ENCODE assay signal across 1 cellular context in the genomic region with DNA sequence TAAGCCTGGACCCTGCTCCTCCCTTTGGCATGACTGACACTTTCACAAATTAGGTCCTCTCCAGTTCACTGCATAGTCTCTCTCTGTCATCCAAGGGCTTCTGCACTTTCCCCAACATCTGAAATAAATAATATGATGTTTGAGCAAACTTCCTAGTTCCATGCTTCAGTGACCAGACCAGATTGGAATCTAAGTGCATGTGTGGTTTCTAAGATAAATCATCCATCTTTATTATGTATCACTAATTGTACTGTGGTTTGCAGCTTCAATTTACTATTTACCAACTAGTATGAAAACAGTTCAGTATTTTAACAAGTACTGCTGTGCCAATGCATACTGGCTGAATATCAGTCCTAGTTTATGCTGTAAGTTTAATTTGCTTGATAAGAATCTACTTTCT.
TF ChIP-seq lines count a peak whose summit lies in the region.

No MANE protein-coding gene starts in this region.

TF ChIP-seq in SK-N-SH, 30 proteins besides CTCF, POLR2A, EP300 and RAD21 (continued from another document):
- TF ChIP-seq, protein P1, sequence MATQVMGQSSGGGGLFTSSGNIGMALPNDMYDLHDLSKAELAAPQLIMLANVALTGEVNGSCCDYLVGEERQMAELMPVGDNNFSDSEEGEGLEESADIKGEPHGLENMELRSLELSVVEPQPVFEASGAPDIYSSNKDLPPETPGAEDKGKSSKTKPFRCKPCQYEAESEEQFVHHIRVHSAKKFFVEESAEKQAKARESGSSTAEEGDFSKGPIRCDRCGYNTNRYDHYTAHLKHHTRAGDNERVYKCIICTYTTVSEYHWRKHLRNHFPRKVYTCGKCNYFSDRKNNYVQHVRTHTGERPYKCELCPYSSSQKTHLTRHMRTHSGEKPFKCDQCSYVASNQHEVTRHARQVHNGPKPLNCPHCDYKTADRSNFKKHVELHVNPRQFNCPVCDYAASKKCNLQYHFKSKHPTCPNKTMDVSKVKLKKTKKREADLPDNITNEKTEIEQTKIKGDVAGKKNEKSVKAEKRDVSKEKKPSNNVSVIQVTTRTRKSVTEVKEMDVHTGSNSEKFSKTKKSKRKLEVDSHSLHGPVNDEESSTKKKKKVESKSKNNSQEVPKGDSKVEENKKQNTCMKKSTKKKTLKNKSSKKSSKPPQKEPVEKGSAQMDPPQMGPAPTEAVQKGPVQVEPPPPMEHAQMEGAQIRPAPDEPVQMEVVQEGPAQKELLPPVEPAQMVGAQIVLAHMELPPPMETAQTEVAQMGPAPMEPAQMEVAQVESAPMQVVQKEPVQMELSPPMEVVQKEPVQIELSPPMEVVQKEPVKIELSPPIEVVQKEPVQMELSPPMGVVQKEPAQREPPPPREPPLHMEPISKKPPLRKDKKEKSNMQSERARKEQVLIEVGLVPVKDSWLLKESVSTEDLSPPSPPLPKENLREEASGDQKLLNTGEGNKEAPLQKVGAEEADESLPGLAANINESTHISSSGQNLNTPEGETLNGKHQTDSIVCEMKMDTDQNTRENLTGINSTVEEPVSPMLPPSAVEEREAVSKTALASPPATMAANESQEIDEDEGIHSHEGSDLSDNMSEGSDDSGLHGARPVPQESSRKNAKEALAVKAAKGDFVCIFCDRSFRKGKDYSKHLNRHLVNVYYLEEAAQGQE (IDR thresholded peaks at IDR 0.05; ENCODE audit: low read depth, low read length) = no peak
- TF ChIP-seq RFX5 (IDR thresholded peaks at IDR 0.05; ENCODE audit: low read length) = no peak
- no peak for TF ChIP-seq MEF2A (IDR thresholded peaks at IDR 0.05; ENCODE audit: borderline replicate concordance, low read depth)
- TF ChIP-seq SIN3A (IDR thresholded peaks at IDR 0.05; ENCODE audit: borderline replicate concordance, low read depth, low read length) = no peak
- no peak for TF ChIP-seq FOXM1 (IDR thresholded peaks at IDR 0.05; ENCODE audit: low read depth)
- TF ChIP-seq TEAD4 (IDR thresholded peaks at IDR 0.05; ENCODE audit: borderline replicate concordance, insufficient read depth) = no peak
- TF ChIP-seq CHD2 (IDR thresholded peaks at IDR 0.05; ENCODE audit: low read length, partially characterized antibody) = peak; percentile 45
- no peak for TF ChIP-seq MXI1 (IDR thresholded peaks at IDR 0.05; ENCODE audit: low read depth, low read length)
- TF ChIP-seq, protein P2, sequence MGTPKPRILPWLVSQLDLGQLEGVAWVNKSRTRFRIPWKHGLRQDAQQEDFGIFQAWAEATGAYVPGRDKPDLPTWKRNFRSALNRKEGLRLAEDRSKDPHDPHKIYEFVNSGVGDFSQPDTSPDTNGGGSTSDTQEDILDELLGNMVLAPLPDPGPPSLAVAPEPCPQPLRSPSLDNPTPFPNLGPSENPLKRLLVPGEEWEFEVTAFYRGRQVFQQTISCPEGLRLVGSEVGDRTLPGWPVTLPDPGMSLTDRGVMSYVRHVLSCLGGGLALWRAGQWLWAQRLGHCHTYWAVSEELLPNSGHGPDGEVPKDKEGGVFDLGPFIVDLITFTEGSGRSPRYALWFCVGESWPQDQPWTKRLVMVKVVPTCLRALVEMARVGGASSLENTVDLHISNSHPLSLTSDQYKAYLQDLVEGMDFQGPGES (IDR thresholded peaks at IDR 0.05; ENCODE audit: low read depth, low read length) = no peak
- no peak for TF ChIP-seq JUND (IDR thresholded peaks at IDR 0.05)
- TF ChIP-seq, protein P3, sequence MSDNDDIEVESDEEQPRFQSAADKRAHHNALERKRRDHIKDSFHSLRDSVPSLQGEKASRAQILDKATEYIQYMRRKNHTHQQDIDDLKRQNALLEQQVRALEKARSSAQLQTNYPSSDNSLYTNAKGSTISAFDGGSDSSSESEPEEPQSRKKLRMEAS (IDR thresholded peaks at IDR 0.05; ENCODE audit: low read depth) = no peak
- peak; percentile 31; the same call in 1 of the 2 replicates for TF ChIP-seq GATA2 (CRISPR knock-in tag; IDR thresholded peaks at IDR 0.05)
- TF ChIP-seq, protein P4, sequence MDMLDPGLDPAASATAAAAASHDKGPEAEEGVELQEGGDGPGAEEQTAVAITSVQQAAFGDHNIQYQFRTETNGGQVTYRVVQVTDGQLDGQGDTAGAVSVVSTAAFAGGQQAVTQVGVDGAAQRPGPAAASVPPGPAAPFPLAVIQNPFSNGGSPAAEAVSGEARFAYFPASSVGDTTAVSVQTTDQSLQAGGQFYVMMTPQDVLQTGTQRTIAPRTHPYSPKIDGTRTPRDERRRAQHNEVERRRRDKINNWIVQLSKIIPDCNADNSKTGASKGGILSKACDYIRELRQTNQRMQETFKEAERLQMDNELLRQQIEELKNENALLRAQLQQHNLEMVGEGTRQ (IDR thresholded peaks at IDR 0.05; ENCODE audit: borderline replicate concordance, low read depth, low read length) = no peak
- TF ChIP-seq TCF12 (IDR thresholded peaks at IDR 0.05) = peak; percentile 58
- no peak for TF ChIP-seq EZH2phosphoT487 (IDR thresholded peaks at IDR 0.05; ENCODE audit: borderline replicate concordance, low read depth)
- peak; percentile 33; the same call in 1 of the 2 replicates for TF ChIP-seq RCOR1 (IDR thresholded peaks at IDR 0.05; ENCODE audit: low read length)
- TF ChIP-seq, protein P5, sequence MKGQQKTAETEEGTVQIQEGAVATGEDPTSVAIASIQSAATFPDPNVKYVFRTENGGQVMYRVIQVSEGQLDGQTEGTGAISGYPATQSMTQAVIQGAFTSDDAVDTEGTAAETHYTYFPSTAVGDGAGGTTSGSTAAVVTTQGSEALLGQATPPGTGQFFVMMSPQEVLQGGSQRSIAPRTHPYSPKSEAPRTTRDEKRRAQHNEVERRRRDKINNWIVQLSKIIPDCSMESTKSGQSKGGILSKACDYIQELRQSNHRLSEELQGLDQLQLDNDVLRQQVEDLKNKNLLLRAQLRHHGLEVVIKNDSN (IDR thresholded peaks at IDR 0.05; ENCODE audit: borderline replicate concordance, low read depth) = no peak
- no peak for TF ChIP-seq NFIC (IDR thresholded peaks at IDR 0.05; ENCODE audit: borderline replicate concordance)
- no peak for TF ChIP-seq FOXJ3 (CRISPR knock-in tag; IDR thresholded peaks at IDR 0.05)
- TF ChIP-seq GABPA (IDR thresholded peaks at IDR 0.05; ENCODE audit: low read depth) = no peak
